16 cellular contexts compared by ENCODE assay signal in the genomic region with DNA sequence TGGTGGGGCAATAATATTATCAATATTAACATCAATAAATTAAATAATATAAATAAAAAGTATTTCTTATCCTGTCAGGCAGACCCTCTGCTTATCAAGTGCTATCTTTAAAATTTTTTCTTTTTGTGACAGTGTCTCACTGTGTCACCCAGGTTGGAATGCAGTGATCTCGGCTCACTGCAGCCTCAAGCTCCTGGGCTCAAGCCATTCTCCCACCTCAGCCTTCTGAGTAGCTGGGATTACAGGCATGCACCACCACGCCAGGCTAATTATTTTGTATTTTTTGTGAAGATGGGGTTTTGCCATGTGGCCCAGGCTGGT. TPM values are rescaled to one million over a fixed set of nuclear protein-coding genes. Genes with fewer than 3 reads are reported as not detected.
DNase-seq lines count a peak whose midpoint lies in the region; ATAC-seq and TF ChIP-seq lines count a peak whose summit lies in the region.
"Had no signal": no experiment of that assay in that cellular context is flagged by ENCODE, and none has a peak within 500 bp of the region (broad histone marks: within the 10 kb centered on the region; RNA-seq: fewer than 3 reads in every experiment).

No MANE protein-coding gene starts in this region.

- ATAC-seq in Panc1 (no peak), psoas muscle (no peak)

- no peaks in the 10 kb centered on the region for H3K9me3 Mint-ChIP-seq in endothelial cell (ENCODE audit: unreplicated experiment)
- H3K9me3 Mint-ChIP-seq: effector memory CD8-positive, alpha-beta T cell; natural killer cell treated with Interleukin-12 subunit alpha and Interleukin-12 subunit beta and Interleukin-15 and Interleukin-18, amount 100 ng/mL, for 72 hours; stimulated activated naive B cell treated with anti-CD40 and anti-IgM and Interleukin-4, amounts not matched to agents 10 μg/mL and 1 μg/mL and 100 μg/mL, for 72 hours had no signal

- peaks cover 8% of the 10 kb centered on the region for H3K36me3 Mint-ChIP-seq in endothelial cell (ENCODE audit: low read depth, unreplicated experiment)
- H3K36me3 Mint-ChIP-seq: natural killer cell treated with Interleukin-12 subunit alpha and Interleukin-12 subunit beta and Interleukin-15 and Interleukin-18, amount 100 ng/mL, for 72 hours; stimulated activated naive B cell treated with anti-CD40 and anti-IgM and Interleukin-4, amounts not matched to agents 10 μg/mL and 1 μg/mL and 100 μg/mL, for 72 hours had no signal

- in situ Hi-C loops in Panc1 (cut with HindIII; ENCODE audit: low pct_unique_long_range_greater_than_20kb, low sequenced_read_pairs) = no loop called here
- in situ Hi-C loops in GM13977 (cut with MboI; ENCODE audit: low pct_unique_long_range_greater_than_20kb, low sequenced_read_pairs, unreplicated experiment) = loop anchor here (10.0 to 25.0 kb wide), 2 partner anchors 84 to 251 kb away; partner anchors contain the start of gene SYNPO

- H3K4me3 ChIP-seq in Panc1 (ENCODE audit: low read depth in 2 of 2, low read length in 2 of 2) = no peak overlapping the region
- no peak overlapping the region for H3K4me3 ChIP-seq in stomach
- H3K4me3 ChIP-seq in psoas muscle = no peak overlapping the region
- H3K4me3 ChIP-seq: body of pancreas, esophagus squamous epithelium, pancreas, right atrium auricular region, testis had no signal

- no peak for TF ChIP-seq POLR2A in stomach (IDR thresholded peaks at IDR 0.05)

- H3K4me1 Mint-ChIP-seq in endothelial cell (ENCODE audit: unreplicated experiment) = peaks cover 4% of the 10 kb centered on the region

- 32 to 62% (median 44%) methylated on average over 2 of the region's 2 CpGs for WGBS in stomach, 5 donors
- 25 to 53% (median 44%) methylated on average over 2 of the region's 2 CpGs for WGBS in psoas muscle, 3 donors

- H3K27ac Mint-ChIP-seq in endothelial cell (ENCODE audit: unreplicated experiment) = no peak overlapping the region
- H3K27ac Mint-ChIP-seq: effector memory CD8-positive, alpha-beta T cell; natural killer cell treated with Interleukin-12 subunit alpha and Interleukin-12 subunit beta and Interleukin-15 and Interleukin-18, amount 100 ng/mL, for 72 hours; stimulated activated naive B cell treated with anti-CD40 and anti-IgM and Interleukin-4, amounts not matched to agents 10 μg/mL and 1 μg/mL and 100 μg/mL, for 72 hours had no signal

- H3K27me3 ChIP-seq in Panc1 (ENCODE audit: control insufficient read depth, insufficient read depth, low read length) = no peaks in the 10 kb centered on the region
- H3K27me3 ChIP-seq in stomach = no peaks in the 10 kb centered on the region
- no peaks in the 10 kb centered on the region for H3K27me3 ChIP-seq in psoas muscle (ENCODE audit: insufficient read depth in 3 of 3, low read length in 2 of 3)
- H3K27me3 ChIP-seq: body of pancreas, esophagus squamous epithelium, pancreas, right atrium auricular region, testis had no signal

- peak; percentile 30 for DNase-seq in activated effector memory CD4-positive, alpha-beta T cell treated with anti-CD3 and anti-CD28 coated beads, Interleukin-2, amount 50 U/mL, for 16 hours
- no peak for DNase-seq in activated effector memory CD4-positive, alpha-beta T cell treated with Interleukin-2 at 50 U/mL for 16 hours
- DNase-seq in Panc1 (ENCODE audit: low read depth, low spot score) (no peak), endothelial cell (ENCODE audit: low spot score) (no peak), GM13977 (ENCODE audit: low spot score) (no peak), stomach (no peak), psoas muscle (no peak)
- DNase-seq in activated naive CD4-positive, alpha-beta T cell (lab: John Stamatoyannopoulos, UW) = no peak

- H3K36me3 ChIP-seq in Panc1 (ENCODE audit: control insufficient read depth, insufficient read depth, low read length) (no peaks in the 10 kb centered on the region), stomach (peaks cover 0 to 6% (median 5%) of the 10 kb centered on the region in 4 donors), psoas muscle (ENCODE audit: insufficient read depth in 1 of 2, low read depth in 1 of 2) (peaks cover 0 to 5% of the 10 kb centered on the region in 2 donors)
- H3K36me3 ChIP-seq: right atrium auricular region had no signal

- no TSS peak for BruUV-seq in Panc1 (replicated peaks; lab: Mats Ljungman, UMichigan)

- no peak overlapping the region for H3K4me3 Mint-ChIP-seq in endothelial cell (ENCODE audit: unreplicated experiment)
- H3K4me3 Mint-ChIP-seq: effector memory CD8-positive, alpha-beta T cell; natural killer cell treated with Interleukin-12 subunit alpha and Interleukin-12 subunit beta and Interleukin-15 and Interleukin-18, amount 100 ng/mL, for 72 hours; stimulated activated naive B cell treated with anti-CD40 and anti-IgM and Interleukin-4, amounts not matched to agents 10 μg/mL and 1 μg/mL and 100 μg/mL, for 72 hours had no signal

- CTCF ChIA-PET in Panc1 (lab: Charles Lee) = interaction anchor here (0.7 to 0.9 kb wide), 2 partner anchors 84 to 91 kb away, joined by 3 to 4 read pairs; no protein-coding TSS in a partner anchor

- no peaks in the 10 kb centered on the region for H3K27me3 Mint-ChIP-seq in endothelial cell (ENCODE audit: unreplicated experiment)
- H3K27me3 Mint-ChIP-seq: natural killer cell treated with Interleukin-12 subunit alpha and Interleukin-12 subunit beta and Interleukin-15 and Interleukin-18, amount 100 ng/mL, for 72 hours; stimulated activated naive B cell treated with anti-CD40 and anti-IgM and Interleukin-4, amounts not matched to agents 10 μg/mL and 1 μg/mL and 100 μg/mL, for 72 hours had no signal

- POLR2A ChIA-PET in Panc1 (lab: Charles Lee) = no interaction called here

- TF ChIP-seq EP300 in stomach (IDR thresholded peaks at IDR 0.05) = no peak

- H3K27ac ChIP-seq in Panc1 (ENCODE audit: low read length) (peak overlapping the region; percentile 77), stomach (no peak overlapping the region), psoas muscle (no peak overlapping the region)
- H3K27ac ChIP-seq: body of pancreas, esophagus squamous epithelium, pancreas, right atrium auricular region, testis had no signal

- H3K9me3 ChIP-seq in Panc1 (ENCODE audit: control insufficient read depth, insufficient read depth, low read depth, low read length) (no peaks in the 10 kb centered on the region), stomach (no peaks in the 10 kb centered on the region), psoas muscle (no peaks in the 10 kb centered on the region)
- H3K9me3 ChIP-seq: body of pancreas, esophagus squamous epithelium, pancreas, right atrium auricular region, testis had no signal

- TF ChIP-seq CTCF in Panc1 (IDR thresholded peaks at IDR 0.05) (peak; percentile 31; the same call in 1 of the 2 replicates), endothelial cell (IDR thresholded peaks at IDR 0.05; ENCODE audit: unreplicated experiment) (peak; percentile 52), GM13977 (IDR thresholded peaks at IDR 0.05; ENCODE audit: extremely low read depth, insufficient read depth, missing control alignments) (no peak), stomach (IDR thresholded peaks at IDR 0.05) (no peak), psoas muscle (IDR thresholded peaks at IDR 0.05) (no peak)

- intact Hi-C loops in Panc1 (cut with micrococcal nuclease; ENCODE audit: unreplicated experiment) (loop anchor here (5.0 to 10.0 kb wide), 4 partner anchors 104 to 286 kb away; partner anchors contain the start of genes IRGM and RBM22), stomach (cut with DNase I; ENCODE audit: low total_unique reads) (no loop called here), psoas muscle (cut with DNase I) (loop anchor here (1.0 to 5.0 kb wide), 6 partner anchors 95 to 286 kb away; partner anchors contain the start of gene IRGM (in 2 of the 2))

- H3K4me1 ChIP-seq in Panc1 (ENCODE audit: control insufficient read depth, insufficient read depth, low read length) (peaks cover 45% of the 10 kb centered on the region), stomach (peaks cover 0 to 16% (median 7%) of the 10 kb centered on the region in 4 donors), psoas muscle (peaks cover 30% of the 10 kb centered on the region)
- H3K4me1 ChIP-seq: body of pancreas, pancreas had no signal

RNA-seq across cellular contexts. Expression of gene NDST1, which starts 53.2 kb away (rescaled TPM):
- total RNA-seq in Panc1 (2021; ENCODE audit: unreplicated experiment) = 142 TPM
- 80.5 TPM for polyA plus RNA-seq in Panc1 (2012; ENCODE audit: insufficient read length)
- total RNA-seq in endothelial cell (ENCODE audit: unreplicated experiment) = 178 TPM
- 10 to 100 TPM; 14.2 to 32.9 (median 21.6) TPM for total RNA-seq in stomach
- polyA plus RNA-seq in stomach = 10 to 100 TPM in 1 of 3 donors, 1 to 10 TPM in 2; 6.4 to 15.3 (median 7.2) TPM
- total RNA-seq in psoas muscle = 10 to 100 TPM; 30.1 to 40.2 (median 36.6) TPM
- 10 to 100 TPM; 11.0 to 22.5 (median 13.2) TPM for polyA plus RNA-seq in psoas muscle

Comparison
In these comparisons a context has a peak if more than half of its experiments do, and no peak if none do; other contexts are left out.
1. CTCF ChIP-seq: peak in Panc1 (single experiment) and endothelial cell (single experiment); none in GM13977 (single experiment), stomach (0 of 7) and psoas muscle (single experiment).